Comparison of ENCODE assay signal across 2 cellular contexts in the genomic region with DNA sequence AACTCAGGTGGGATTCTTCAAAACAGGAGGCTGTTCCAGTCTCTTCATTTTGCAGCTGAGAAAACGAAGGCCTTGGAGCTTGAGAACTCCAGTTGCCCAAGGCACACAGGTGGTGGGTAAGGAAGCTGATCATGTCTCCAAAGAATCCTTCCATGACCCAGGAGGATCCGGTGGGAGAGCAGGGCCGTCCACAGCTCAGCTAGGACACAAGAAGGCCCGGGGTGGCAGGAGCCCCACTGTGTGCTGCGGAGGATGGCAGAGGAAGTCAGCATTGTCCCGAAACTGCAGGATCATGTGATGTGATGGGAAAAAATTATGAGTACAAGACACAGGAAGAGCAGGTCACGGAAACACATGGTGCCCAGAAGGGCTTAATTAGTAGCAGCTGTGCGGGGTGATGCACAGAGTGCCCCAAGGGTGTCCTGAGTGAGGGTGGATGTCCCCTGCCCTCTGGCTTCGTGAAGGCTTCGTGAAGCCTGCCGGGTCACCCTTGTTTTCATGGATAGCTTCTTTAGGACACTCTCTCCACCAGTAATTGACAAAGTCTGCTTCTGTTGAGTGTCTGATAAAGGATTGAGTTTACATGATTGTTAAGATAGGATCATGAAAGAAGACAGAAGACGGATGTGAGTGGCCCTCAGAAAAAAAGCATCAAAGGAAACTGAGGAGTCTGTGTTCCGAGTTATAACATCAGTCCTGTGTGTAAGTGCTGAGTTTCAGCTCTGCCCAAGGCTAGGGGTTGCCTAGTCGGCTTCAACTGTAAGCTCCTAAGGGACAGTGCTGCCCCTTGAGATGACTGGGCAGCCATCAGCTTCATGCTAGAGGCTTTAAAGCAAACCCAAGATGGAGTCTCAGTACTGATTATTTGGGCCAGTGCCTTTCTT.
A peak's percentile ranks its signal among the peaks of the same experiment; 100 is the strongest.
TF ChIP-seq lines count a peak whose summit lies in the region.

No MANE protein-coding gene starts in this region.

TF ChIP-seq in HepG2, 621 proteins besides CTCF, POLR2A, EP300 and RAD21:
- TF ChIP-seq ZNF879 (CRISPR knock-in tag; IDR thresholded peaks at IDR 0.05) (no peak), PPARG (CRISPR knock-in tag; conservative IDR thresholded peaks at IDR 0.05) (no peak), ZNF616 (CRISPR knock-in tag; IDR thresholded peaks at IDR 0.05; ENCODE audit: low read depth) (no peak)
- TF ChIP-seq, protein P1, sequence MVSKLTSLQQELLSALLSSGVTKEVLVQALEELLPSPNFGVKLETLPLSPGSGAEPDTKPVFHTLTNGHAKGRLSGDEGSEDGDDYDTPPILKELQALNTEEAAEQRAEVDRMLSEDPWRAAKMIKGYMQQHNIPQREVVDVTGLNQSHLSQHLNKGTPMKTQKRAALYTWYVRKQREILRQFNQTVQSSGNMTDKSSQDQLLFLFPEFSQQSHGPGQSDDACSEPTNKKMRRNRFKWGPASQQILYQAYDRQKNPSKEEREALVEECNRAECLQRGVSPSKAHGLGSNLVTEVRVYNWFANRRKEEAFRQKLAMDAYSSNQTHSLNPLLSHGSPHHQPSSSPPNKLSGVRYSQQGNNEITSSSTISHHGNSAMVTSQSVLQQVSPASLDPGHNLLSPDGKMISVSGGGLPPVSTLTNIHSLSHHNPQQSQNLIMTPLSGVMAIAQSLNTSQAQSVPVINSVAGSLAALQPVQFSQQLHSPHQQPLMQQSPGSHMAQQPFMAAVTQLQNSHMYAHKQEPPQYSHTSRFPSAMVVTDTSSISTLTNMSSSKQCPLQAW (CRISPR knock-in tag; IDR thresholded peaks at IDR 0.05): no peak
- TF ChIP-seq, protein P2, sequence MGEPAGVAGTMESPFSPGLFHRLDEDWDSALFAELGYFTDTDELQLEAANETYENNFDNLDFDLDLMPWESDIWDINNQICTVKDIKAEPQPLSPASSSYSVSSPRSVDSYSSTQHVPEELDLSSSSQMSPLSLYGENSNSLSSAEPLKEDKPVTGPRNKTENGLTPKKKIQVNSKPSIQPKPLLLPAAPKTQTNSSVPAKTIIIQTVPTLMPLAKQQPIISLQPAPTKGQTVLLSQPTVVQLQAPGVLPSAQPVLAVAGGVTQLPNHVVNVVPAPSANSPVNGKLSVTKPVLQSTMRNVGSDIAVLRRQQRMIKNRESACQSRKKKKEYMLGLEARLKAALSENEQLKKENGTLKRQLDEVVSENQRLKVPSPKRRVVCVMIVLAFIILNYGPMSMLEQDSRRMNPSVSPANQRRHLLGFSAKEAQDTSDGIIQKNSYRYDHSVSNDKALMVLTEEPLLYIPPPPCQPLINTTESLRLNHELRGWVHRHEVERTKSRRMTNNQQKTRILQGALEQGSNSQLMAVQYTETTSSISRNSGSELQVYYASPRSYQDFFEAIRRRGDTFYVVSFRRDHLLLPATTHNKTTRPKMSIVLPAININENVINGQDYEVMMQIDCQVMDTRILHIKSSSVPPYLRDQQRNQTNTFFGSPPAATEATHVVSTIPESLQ (CRISPR knock-in tag; conservative IDR thresholded peaks at IDR 0.05): no peak

TF ChIP-seq in GM12878, 131 proteins besides CTCF, POLR2A, EP300 and RAD21:
- 0 out of 2 replicates have a peak, but pooled peaks have one; percentile 7 for TF ChIP-seq NFIC (IDR thresholded peaks at IDR 0.05; ENCODE audit: low read depth, low read length)
- TF ChIP-seq, protein P3, sequence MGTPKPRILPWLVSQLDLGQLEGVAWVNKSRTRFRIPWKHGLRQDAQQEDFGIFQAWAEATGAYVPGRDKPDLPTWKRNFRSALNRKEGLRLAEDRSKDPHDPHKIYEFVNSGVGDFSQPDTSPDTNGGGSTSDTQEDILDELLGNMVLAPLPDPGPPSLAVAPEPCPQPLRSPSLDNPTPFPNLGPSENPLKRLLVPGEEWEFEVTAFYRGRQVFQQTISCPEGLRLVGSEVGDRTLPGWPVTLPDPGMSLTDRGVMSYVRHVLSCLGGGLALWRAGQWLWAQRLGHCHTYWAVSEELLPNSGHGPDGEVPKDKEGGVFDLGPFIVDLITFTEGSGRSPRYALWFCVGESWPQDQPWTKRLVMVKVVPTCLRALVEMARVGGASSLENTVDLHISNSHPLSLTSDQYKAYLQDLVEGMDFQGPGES (IDR thresholded peaks at IDR 0.05): no peak
